Comparison of ENCODE assay signal across 11 cellular contexts in the genomic region with DNA sequence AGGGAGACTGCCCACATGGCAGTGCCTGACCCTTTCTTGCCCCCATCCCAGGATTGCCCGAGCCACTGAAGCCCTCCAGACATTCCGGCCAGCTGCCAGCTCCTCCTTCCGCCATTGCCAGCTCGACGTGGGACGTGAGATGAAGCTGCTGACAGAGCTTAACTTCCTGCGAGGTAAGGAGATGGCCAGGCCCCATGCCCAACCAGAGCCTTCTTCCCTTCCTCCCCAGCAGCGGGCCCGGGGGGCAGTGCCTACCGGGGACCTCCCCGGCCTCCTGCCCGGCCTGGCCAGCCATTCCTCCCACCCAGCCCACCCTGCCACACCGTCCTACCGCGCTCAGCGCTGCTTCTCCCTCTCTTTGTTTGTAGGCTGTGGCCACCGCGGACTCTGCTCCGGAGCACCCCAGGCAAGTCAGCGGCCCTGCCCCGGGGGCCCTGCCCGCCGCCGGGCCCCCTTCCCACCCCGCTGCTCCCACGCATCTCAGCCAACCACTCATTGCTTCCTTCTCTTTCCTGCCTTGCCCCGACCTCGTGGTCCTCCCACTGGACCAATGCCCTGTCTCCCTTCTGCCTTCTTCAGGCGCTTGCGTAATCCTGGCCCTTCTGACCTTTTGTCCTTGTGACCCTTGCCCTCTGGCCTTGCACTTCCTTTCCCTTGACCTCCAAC. TPM values are rescaled to one million over a fixed set of nuclear protein-coding genes. Genes with fewer than 3 reads are reported as not detected.
DNase-seq lines count a peak whose midpoint lies in the region; ATAC-seq and TF ChIP-seq lines count a peak whose summit lies in the region.
"Had no signal": no experiment of that assay in that cellular context is flagged by ENCODE, and none has a peak within 500 bp of the region (broad histone marks: within the 10 kb centered on the region; RNA-seq: fewer than 3 reads in every experiment).

No MANE protein-coding gene starts in this region.

- ATAC-seq in left lobe of liver (no peak), upper lobe of left lung (ENCODE audit: low FRiP score in 2 of 2) (peak in 1 of 2 donors; percentile 5), GM18861 (IDR thresholded peaks at IDR 0.05; ENCODE audit: unreplicated experiment) (no peak), GM21619 (IDR thresholded peaks at IDR 0.05; ENCODE audit: unreplicated experiment) (no peak)

- H3K27ac ChIP-seq in left ventricle myocardium inferior (replicated peaks) (no peak overlapping the region), right atrium auricular region (no peak overlapping the region), RWPE1 (peak overlapping the region; percentile 87), upper lobe of left lung (peak overlapping the region in 1 of 4 donors; percentile 76)

- no peaks in the 10 kb centered on the region for H3K9me3 ChIP-seq in left ventricle myocardium inferior (replicated peaks)
- H3K9me3 ChIP-seq in right atrium auricular region: no peaks in the 10 kb centered on the region
- no peaks in the 10 kb centered on the region for H3K9me3 ChIP-seq in upper lobe of left lung
- H3K9me3 ChIP-seq in Caco-2: no peaks in the 10 kb centered on the region

- no peak for TF ChIP-seq EP300 in upper lobe of left lung (IDR thresholded peaks at IDR 0.05)

- no peak for TF ChIP-seq CTCF in left ventricle myocardium inferior (IDR thresholded peaks at IDR 0.05; ENCODE audit: borderline replicate concordance)
- no peak for TF ChIP-seq CTCF in right atrium auricular region (IDR thresholded peaks at IDR 0.05)
- no peak for TF ChIP-seq CTCF in RWPE1 (conservative IDR thresholded peaks at IDR 0.05; ENCODE audit: low read depth)
- no peak for TF ChIP-seq CTCF in upper lobe of left lung (IDR thresholded peaks at IDR 0.05)
- no peak for TF ChIP-seq CTCF in Caco-2 (IDR thresholded peaks at IDR 0.05; ENCODE audit: insufficient read depth in 1 of 2, low read depth in 1 of 2, low read length in 1 of 2, severe bottlenecking in 1 of 2, unreplicated experiment in 1 of 2)

- no peak for TF ChIP-seq POLR2A in upper lobe of left lung (IDR thresholded peaks at IDR 0.05)

- H3K9me3 Mint-ChIP-seq in Caco-2 (ENCODE audit: unreplicated experiment): no peaks in the 10 kb centered on the region

- CTCF ChIA-PET in RWPE1 (lab: Yijun Ruan, JAX): interaction anchor here (3.1 kb wide), 1 partner anchor 15 kb away, joined by 8 read pairs; no protein-coding TSS in a partner anchor
- CTCF ChIA-PET in Caco-2 (lab: Charles Lee): interaction anchor here (0.6 to 2.7 kb wide), 2 partner anchors 15 to 16 kb away, joined by 3 to 24 read pairs; no protein-coding TSS in a partner anchor

- DNase-seq in left ventricle myocardium inferior (no peak), right atrium auricular region (ENCODE audit: low spot score) (no peak), RWPE1 (ENCODE audit: low spot score) (no peak), left lobe of liver (ENCODE audit: low spot score) (peak; percentile 46), upper lobe of left lung (peak; percentile 35 to 84), Caco-2 (no peak)
- DNase-seq: MM.1S, NCI-H2227 treated with DMSO at 0.1 percent for 48 hours, nucleus accumbens had no signal

- H3K4me1 ChIP-seq in left ventricle myocardium inferior (peaks cover 18% of the 10 kb centered on the region), right atrium auricular region (peaks cover 0 to 13% of the 10 kb centered on the region in 2 donors), upper lobe of left lung (peaks cover 21 to 40% (median 30%) of the 10 kb centered on the region in 4 donors), Caco-2 (0 out of 2 replicates have a peak, but pooled peaks cover 9% of the 10 kb centered on the region)

- H3K4me3 Mint-ChIP-seq in Caco-2 (ENCODE audit: unreplicated experiment): no peak overlapping the region

- H3K4me3 ChIP-seq in left ventricle myocardium inferior (peak overlapping the region; percentile 40), right atrium auricular region (peak overlapping the region in 1 of 2 donors; percentile 22), upper lobe of left lung (peak overlapping the region in 3 of 4 donors; percentile 14 to 21 (median 18)), Caco-2 (ENCODE audit: low read depth, low read length) (no peak overlapping the region)

- H3K27ac Mint-ChIP-seq in Caco-2 (ENCODE audit: unreplicated experiment): no peak overlapping the region

- no TSS peak for BruUV-seq in Caco-2 (replicated peaks; lab: Mats Ljungman, UMichigan)

- peaks cover 14% of the 10 kb centered on the region for H3K4me1 Mint-ChIP-seq in Caco-2 (ENCODE audit: low read depth, unreplicated experiment)

- intact Hi-C loops in left ventricle myocardium inferior (cut with micrococcal nuclease) (no loop called here), Caco-2 (cut with micrococcal nuclease; ENCODE audit: unreplicated experiment) (no loop called here)

- no peaks in the 10 kb centered on the region for H3K27me3 Mint-ChIP-seq in Caco-2 (ENCODE audit: insufficient read depth, unreplicated experiment)

- H3K36me3 ChIP-seq in left ventricle myocardium inferior (no peaks in the 10 kb centered on the region), right atrium auricular region (no peaks in the 10 kb centered on the region), upper lobe of left lung (no peaks in the 10 kb centered on the region), Caco-2 (ENCODE audit: control insufficient read depth, insufficient read depth, low read length) (no peaks in the 10 kb centered on the region)

- POLR2A ChIA-PET in RWPE1 (lab: Yijun Ruan, JAX; ENCODE audit: low non-redundant PET): no interaction called here
- POLR2A ChIA-PET in Caco-2 (lab: Charles Lee): no interaction called here

- H3K27me3 ChIP-seq in left ventricle myocardium inferior (ENCODE audit: low read depth) (peaks cover 25% of the 10 kb centered on the region), right atrium auricular region (peaks cover 0 to 8% of the 10 kb centered on the region in 2 donors), upper lobe of left lung (peaks cover 0 to 6% (median 3%) of the 10 kb centered on the region in 4 donors), Caco-2 (replicated peaks; ENCODE audit: control insufficient read depth, insufficient read depth, low read length) (no peaks in the 10 kb centered on the region)

- no peaks in the 10 kb centered on the region for H3K36me3 Mint-ChIP-seq in Caco-2 (ENCODE audit: insufficient read depth, unreplicated experiment)

- 81 to 83% methylated on average over 17 to 20 of the region's 30 CpGs for WGBS in upper lobe of left lung, 2 donors

RNA-seq across cellular contexts. Expression of gene TRIM46, which starts 4.9 kb away (rescaled TPM):
- total RNA-seq in left ventricle myocardium inferior (0.11 TPM), right atrium auricular region (under 1 TPM in 1 of 2 donors, not detected in 1; 0.20 TPM), left lobe of liver (0.23 TPM), upper lobe of left lung (under 1 TPM in 3 of 6 donors, not detected in 3; 0.30 to 0.64 (median 0.57) TPM), Caco-2 (2022) (0.11 TPM in 1 of 2 replicates, not detected in the other)

RNA-seq across cellular contexts. Expression of gene KRTCAP2, which starts 5.5 kb away (rescaled TPM):
- total RNA-seq in left ventricle myocardium inferior (113 TPM), right atrium auricular region (100 to 1,000 TPM; 124 to 147 TPM), left lobe of liver (75.6 TPM), upper lobe of left lung (100 to 1,000 TPM in 4 of 6 donors, 10 to 100 TPM in 2; 47.1 to 166 (median 131) TPM), Caco-2 (2022) (215 and 219 TPM in 2 replicates)

RNA-seq across cellular contexts. Expression of gene THBS3, which starts 29.1 kb away (rescaled TPM):
- 7.2 TPM for total RNA-seq in left ventricle myocardium inferior
- total RNA-seq in right atrium auricular region: 10 to 100 TPM; 10.9 to 11.2 TPM
- total RNA-seq in left lobe of liver: 16.8 TPM
- 10 to 100 TPM; 18.3 to 97.4 (median 27.6) TPM for total RNA-seq in upper lobe of left lung
- 6.2 and 7.4 TPM in 2 replicates for total RNA-seq in Caco-2 (2022)

RNA-seq across cellular contexts. Expression of gene MTX1, which starts 29.9 kb away (rescaled TPM):
- 18.0 TPM for total RNA-seq in left ventricle myocardium inferior
- 10 to 100 TPM; 16.2 to 27.0 TPM for total RNA-seq in right atrium auricular region
- total RNA-seq in left lobe of liver: 22.6 TPM
- total RNA-seq in upper lobe of left lung: 10 to 100 TPM; 23.0 to 68.4 (median 37.4) TPM
- 64.9 and 65.3 TPM in 2 replicates for total RNA-seq in Caco-2 (2022)

RNA-seq across cellular contexts. Expression of gene DPM3, which starts 38.2 kb away (rescaled TPM):
- total RNA-seq in left ventricle myocardium inferior (54.5 TPM), right atrium auricular region (10 to 100 TPM; 46.5 to 47.8 TPM), left lobe of liver (76.8 TPM), upper lobe of left lung (100 to 1,000 TPM in 2 of 6 donors, 10 to 100 TPM in 3, not detected in 1; 25.1 to 112 (median 67.5) TPM), Caco-2 (2022) (27.8 and 30.7 TPM in 2 replicates)

Comparison
In these comparisons a context has a peak if more than half of its experiments do, and no peak if none do; other contexts are left out.
1. DNase-seq: peak in left lobe of liver (single experiment) and upper lobe of left lung (2 of 2); none in left ventricle myocardium inferior (single experiment), right atrium auricular region (single experiment), RWPE1 (single experiment) and Caco-2 (0 of 2).